9 cellular contexts compared by ENCODE assay signal in the genomic region with DNA sequence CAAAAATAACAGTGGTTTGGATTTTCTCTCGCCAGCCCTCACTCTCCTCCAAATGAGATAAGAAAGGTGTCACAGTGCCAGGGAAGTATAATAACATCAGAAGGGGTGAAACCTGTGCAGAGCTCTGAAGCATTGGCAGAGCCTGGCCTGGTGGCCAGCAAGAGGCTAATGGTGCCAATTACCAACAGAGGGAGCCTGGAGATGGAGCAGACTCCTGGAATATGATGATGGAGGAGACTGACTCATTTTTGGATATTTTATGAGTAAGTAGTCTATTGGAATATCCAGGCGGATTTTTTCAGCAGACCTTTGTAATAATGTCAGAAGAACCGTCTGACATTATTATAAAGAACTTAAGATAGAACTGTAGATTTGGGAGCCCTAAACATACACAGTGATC.
DNase-seq lines count a peak whose midpoint lies in the region; ATAC-seq, FAIRE-seq and TF ChIP-seq lines count a peak whose summit lies in the region.
"Had no signal": no experiment of that assay in that cellular context is flagged by ENCODE, and none has a peak within 500 bp of the region (broad histone marks: within the 10 kb centered on the region; RNA-seq: fewer than 3 reads in every experiment).

No MANE protein-coding gene starts in this region.

- H3K4me1 ChIP-seq in HepG2 (ENCODE audit: insufficient read depth, low read length) (no peaks in the 10 kb centered on the region), spleen (peaks cover 0 to 17% (median 8%) of the 10 kb centered on the region in 6 donors)

- ATAC-seq in HepG2 (peak; percentile 92), GM21423 (IDR thresholded peaks at IDR 0.05; ENCODE audit: unreplicated experiment) (no peak)

- H3K36me3 ChIP-seq in MG63 (no peaks in the 10 kb centered on the region), brain microvascular endothelial cell (replicated peaks) (no peaks in the 10 kb centered on the region), HepG2 (replicated peaks in 1 of 2; ENCODE audit: control insufficient read depth in 1 of 2, insufficient read depth in 2 of 2, low read length in 2 of 2) (no peaks in the 10 kb centered on the region), spleen (no peaks in the 10 kb centered on the region)

- DNase-seq in AML-193 (lab: John Stamatoyannopoulos, UW) (peak; percentile 12 to 20), MG63 (peak; percentile 79), brain microvascular endothelial cell (peak; percentile 79), HepG2 (ENCODE audit: low spot score) (peak; percentile 40), GM13976 (ENCODE audit: low spot score) (no peak), spleen (no peak)
- no peak for DNase-seq in activated naive CD4-positive, alpha-beta T cell treated with Interleukin-2 at 50 U/mL for 16 hours

- H3K4me2 ChIP-seq in HepG2 (ENCODE audit: low read depth, low read length) = no peak overlapping the region

- intact Hi-C loops in HepG2 (cut with micrococcal nuclease; ENCODE audit: unreplicated experiment) = loop anchor here (1.0 kb wide), 3 partner anchors 108 to 465 kb away; no protein-coding TSS in a partner anchor
- intact Hi-C loops in spleen (cut with DNase I; ENCODE audit: low total_unique reads) = no loop called here

- TF ChIP-seq CTCF in brain microvascular endothelial cell (IDR thresholded peaks at IDR 0.05; ENCODE audit: low read depth, low read length, missing control alignments) (peak; percentile 84), HepG2 (CRISPR knock-in tag; IDR thresholded peaks at IDR 0.05) (peak; percentile 58), GM13976 (IDR thresholded peaks at IDR 0.05; ENCODE audit: borderline replicate concordance, control extremely low read depth, extremely low read depth, insufficient read depth, missing control alignments) (no peak), spleen (IDR thresholded peaks at IDR 0.05 in 8 of 11, conservative IDR thresholded peaks at IDR 0.05 in 3 of 11) (peak in 4 of 11 experiments; percentile 22 to 44 (median 40))

- H3K9ac ChIP-seq in HepG2 (ENCODE audit: insufficient read depth, low read depth, low read length) = no peak overlapping the region

- H3K9me3 ChIP-seq in MG63 (no peaks in the 10 kb centered on the region), HepG2 (ENCODE audit: low read length) (no peaks in the 10 kb centered on the region), spleen (no peaks in the 10 kb centered on the region)

- H3K27me3 ChIP-seq in MG63 (no peaks in the 10 kb centered on the region), brain microvascular endothelial cell (replicated peaks) (no peaks in the 10 kb centered on the region), HepG2 (ENCODE audit: control insufficient read depth in 1 of 2, insufficient read depth in 2 of 2, low read length in 2 of 2) (no peaks in the 10 kb centered on the region), spleen (replicated peaks in 1 of 7) (no peaks in the 10 kb centered on the region)

- BruUV-seq in HepG2 (replicated peaks; lab: Mats Ljungman, UMichigan) = no TSS peak

- no peak for TF ChIP-seq POLR2A in HepG2 (IDR thresholded peaks at IDR 0.05; ENCODE audit: insufficient read depth in 1 of 2, low read depth in 2 of 2, low read length in 2 of 2)
- no peak for TF ChIP-seq POLR2A in spleen (IDR thresholded peaks at IDR 0.05)

- no peaks in the 10 kb centered on the region for H3K79me2 ChIP-seq in HepG2 (ENCODE audit: insufficient read depth, low read length)

- peak; percentile 23 for FAIRE-seq in HepG2 (lab: Jason Lieb, UNC)
- FAIRE-seq: GM18507 had no signal

- POLR2A ChIA-PET in HepG2 (lab: Yijun Ruan, JAX) = no interaction called here

- no peak for TF ChIP-seq EP300 in HepG2 (IDR thresholded peaks at IDR 0.05; ENCODE audit: low read depth in 2 of 2, low read length in 2 of 2)
- no peak for TF ChIP-seq EP300 in HepG2 (CRISPR knock-in tag; IDR thresholded peaks at IDR 0.05; ENCODE audit: borderline replicate concordance)

- in situ Hi-C loops in brain microvascular endothelial cell (cut with HindIII; ENCODE audit: low pct_ligation_motif_present, low sequenced_read_pairs) (no loop called here), HepG2 (cut with HindIII; ENCODE audit: extremely low pct_ligation_motif_present, low pct_unique_long_range_greater_than_20kb) (loop anchor here (25.0 kb wide), 1 partner anchor 627 kb away; no protein-coding TSS in a partner anchor), GM13976 (cut with MboI; ENCODE audit: low sequenced_read_pairs, unreplicated experiment) (no loop called here)

- CTCF ChIA-PET in HepG2 (lab: Yijun Ruan, JAX; ENCODE audit: low intra/inter-chr PET ratio, low total read pairs) = no interaction called here

- H2AFZ ChIP-seq in HepG2 (ENCODE audit: low read length) = no peak overlapping the region

- no peaks in the 10 kb centered on the region for H4K20me1 ChIP-seq in HepG2 (ENCODE audit: insufficient read depth, low read length)

- TF ChIP-seq RAD21 in HepG2 (CRISPR knock-in tag; IDR thresholded peaks at IDR 0.05) = peak; percentile 48

- 24% methylated on average over 3 of the region's 3 CpGs for WGBS in HepG2 (ENCODE audit: low lambda C conversion rate)
- WGBS in spleen, 5 donors = 42 to 79% (median 55%) methylated on average over 3 of the region's 3 CpGs

- no peak overlapping the region for H3K4me3 ChIP-seq in MG63
- no peak overlapping the region for H3K4me3 ChIP-seq in brain microvascular endothelial cell (ENCODE audit: low read depth, low read length)
- no peak overlapping the region for H3K4me3 ChIP-seq in HepG2 (replicated peaks in 1 of 3; ENCODE audit: insufficient read depth in 1 of 3, low read depth in 2 of 3, low read length in 3 of 3)
- no peak overlapping the region for H3K4me3 ChIP-seq in spleen

- peak overlapping the region; percentile 61 for H3K27ac ChIP-seq in brain microvascular endothelial cell
- H3K27ac ChIP-seq in HepG2 (ENCODE audit: extremely low read length, insufficient read depth, low read length) = no peak overlapping the region
- H3K27ac ChIP-seq in spleen = no peak overlapping the region

TF ChIP-seq in HepG2, 621 proteins besides CTCF, POLR2A, EP300 and RAD21:
- TF ChIP-seq FIP1L1 (IDR thresholded peaks at IDR 0.05; ENCODE audit: borderline replicate concordance, insufficient read depth, low read depth, low read length) (no peak), TGIF2 (CRISPR knock-in tag; IDR thresholded peaks at IDR 0.05) (no peak), SMC3 (IDR thresholded peaks at IDR 0.05; ENCODE audit: low read length) (peak; percentile 78), FOSL2 (CRISPR knock-in tag; IDR thresholded peaks at IDR 0.05) (0 out of 2 replicates have a peak, but pooled peaks have one; percentile 9), STAG1 (CRISPR knock-in tag; IDR thresholded peaks at IDR 0.05) (peak; percentile 66)

Comparison
In these comparisons a context has a peak if more than half of its experiments do, and no peak if none do; other contexts are left out.
1. DNase-seq: peak in AML-193 (2 of 2), MG63 (single experiment), brain microvascular endothelial cell (single experiment) and HepG2 (single experiment); none in GM13976 (single experiment), spleen (single experiment) and activated naive CD4-positive, alpha-beta T cell treated with Interleukin-2 at 50 U/mL for 16 hours (single experiment).